17 cellular contexts compared by ENCODE assay signal in genomic region chr16:14436410-14436955, GRCh38.
DNase-seq lines count a peak whose midpoint lies in the region; ATAC-seq and TF ChIP-seq lines count a peak whose summit lies in the region.
"Had no signal": no experiment of that assay in that cellular context is flagged by ENCODE, and none has a peak within 500 bp of the region (broad histone marks: within the 10 kb centered on the region; RNA-seq: fewer than 3 reads in every experiment).

No MANE protein-coding gene starts in this region.

- peak; percentile 6 for DNase-seq in stimulated activated CD4-positive, alpha-beta T cell treated with anti-CD3 and anti-CD28 coated beads, Interleukin-1b, Interleukin-23, amount 100 ng/mL, for 48 hours
- DNase-seq in stimulated activated CD4-positive, alpha-beta T cell treated with anti-CD3 and anti-CD28 coated beads, Interleukin-2, amount 100 ng/mL, for 48 hours, result no peak
- DNase-seq in activated T-cell treated with anti-CD3 and anti-CD28 coated beads, Interleukin-2, amount 50 U/mL, for 24 hours, result peak; percentile 39
- no peak for DNase-seq in memory B cell (ENCODE audit: low spot score in 2 of 2)
- no peak for DNase-seq in ecto neural progenitor cell (ENCODE audit: low spot score)
- no peak for DNase-seq in upper lobe of right lung
- DNase-seq: cortex of kidney, GF-D8, midbrain, NCI-H748 treated with DMSO at 0.1 percent for 48 hours, retina, WERI-Rb-1 had no signal

- H3K27me3 Mint-ChIP-seq in activated T-cell treated with anti-CD3 and anti-CD28 coated beads, Interleukin-2, amount 50 U/mL, for 24 hours, result no peaks in the 10 kb centered on the region
- no peaks in the 10 kb centered on the region for H3K27me3 Mint-ChIP-seq in memory B cell
- H3K27me3 Mint-ChIP-seq: B cell, IgD-negative memory B cell had no signal

- ATAC-seq in memory B cell (ENCODE audit: low read depth) (no peak), GM21528 (IDR thresholded peaks at IDR 0.05; ENCODE audit: low FRiP score, unreplicated experiment) (no peak), upper lobe of right lung (no peak)

- peak overlapping the region; percentile 72 for H3K27ac Mint-ChIP-seq in activated T-cell treated with anti-CD3 and anti-CD28 coated beads, Interleukin-2, amount 50 U/mL, for 24 hours
- H3K27ac Mint-ChIP-seq in memory B cell, result peak overlapping the region; percentile 41

- H3K9me3 ChIP-seq in thymus (ENCODE audit: control insufficient read depth) (no peaks in the 10 kb centered on the region), upper lobe of right lung (no peaks in the 10 kb centered on the region)
- H3K9me3 ChIP-seq: SJSA1 had no signal

- H3K4me1 Mint-ChIP-seq in activated T-cell treated with anti-CD3 and anti-CD28 coated beads, Interleukin-2, amount 50 U/mL, for 24 hours (ENCODE audit: low read depth), result peaks cover 32% of the 10 kb centered on the region
- no peaks in the 10 kb centered on the region for H3K4me1 Mint-ChIP-seq in memory B cell
- H3K4me1 Mint-ChIP-seq: B cell had no signal

- TF ChIP-seq CTCF in upper lobe of right lung (IDR thresholded peaks at IDR 0.05), result no peak

- H3K36me3 ChIP-seq in thymus (ENCODE audit: control insufficient read depth, insufficient read depth) (no peaks in the 10 kb centered on the region), upper lobe of right lung (no peaks in the 10 kb centered on the region)
- H3K36me3 ChIP-seq: SJSA1, WERI-Rb-1 had no signal

- 11% methylated on average over 13 of the region's 13 CpGs for WGBS in thymus

- H3K4me3 Mint-ChIP-seq in activated T-cell treated with anti-CD3 and anti-CD28 coated beads, Interleukin-2, amount 50 U/mL, for 24 hours, result no peak overlapping the region
- H3K4me3 Mint-ChIP-seq in memory B cell, result no peak overlapping the region
- H3K4me3 Mint-ChIP-seq: B cell, IgD-negative memory B cell had no signal

- H3K27ac ChIP-seq in thymus (ENCODE audit: low read depth), result peak overlapping the region; percentile 20
- H3K27ac ChIP-seq in upper lobe of right lung, result no peak overlapping the region
- H3K27ac ChIP-seq: SJSA1, WERI-Rb-1 had no signal

- intact Hi-C loops in upper lobe of right lung (cut with DNase I), result no loop called here

- peaks cover 37% of the 10 kb centered on the region for H3K4me1 ChIP-seq in thymus (ENCODE audit: control insufficient read depth, insufficient read depth, low read length)
- H3K4me1 ChIP-seq in upper lobe of right lung, result no peaks in the 10 kb centered on the region
- H3K4me1 ChIP-seq: SJSA1 had no signal

- H3K36me3 Mint-ChIP-seq in activated T-cell treated with anti-CD3 and anti-CD28 coated beads, Interleukin-2, amount 50 U/mL, for 24 hours (ENCODE audit: low read depth), result peaks cover 56% of the 10 kb centered on the region
- peaks cover 30% of the 10 kb centered on the region for H3K36me3 Mint-ChIP-seq in memory B cell

- H3K4me3 ChIP-seq in thymus (ENCODE audit: low read length) (peak overlapping the region; percentile 29), upper lobe of right lung (no peak overlapping the region)
- H3K4me3 ChIP-seq: SJSA1 had no signal

- H3K9me3 Mint-ChIP-seq in activated T-cell treated with anti-CD3 and anti-CD28 coated beads, Interleukin-2, amount 50 U/mL, for 24 hours, result no peaks in the 10 kb centered on the region
- H3K9me3 Mint-ChIP-seq in memory B cell, result no peaks in the 10 kb centered on the region

- H3K27me3 ChIP-seq in thymus (ENCODE audit: control insufficient read depth, insufficient read depth) (no peaks in the 10 kb centered on the region), upper lobe of right lung (no peaks in the 10 kb centered on the region)
- H3K27me3 ChIP-seq: SJSA1 had no signal

Comparison
In these comparisons a context has a peak if more than half of its experiments do, and no peak if none do; other contexts are left out.
1. DNase-seq: peak in stimulated activated CD4-positive, alpha-beta T cell treated with anti-CD3 and anti-CD28 coated beads, Interleukin-1b, Interleukin-23, amount 100 ng/mL, for 48 hours (single experiment) and activated T-cell treated with anti-CD3 and anti-CD28 coated beads, Interleukin-2, amount 50 U/mL, for 24 hours (single experiment); none in stimulated activated CD4-positive, alpha-beta T cell treated with anti-CD3 and anti-CD28 coated beads, Interleukin-2, amount 100 ng/mL, for 48 hours (0 of 2), memory B cell (0 of 2), ecto neural progenitor cell (single experiment) and upper lobe of right lung (single experiment).